In genomic region chr16:54123766-54124165, GRCh38 we compare ENCODE assay signal across 20 cellular contexts.
"Had no signal": no experiment of that assay in that cellular context is flagged by ENCODE, and none has a peak within 500 bp of the region (broad histone marks: within the 10 kb centered on the region; RNA-seq: fewer than 3 reads in every experiment).

No MANE protein-coding gene starts in this region.

- H3K9me3 ChIP-seq: lower lobe of right lung, tibial artery had no signal

- H3K36me3 Mint-ChIP-seq: activated naive CD8-positive, alpha-beta T cell treated with anti-CD3 and anti-CD28 coated beads for 36 hours had no signal

- DNase-seq: activated CD8-positive, alpha-beta memory T cell treated with anti-CD3 and anti-CD28 coated beads for 24 hours; activated CD8-positive, alpha-beta memory T cell treated with anti-CD3 and anti-CD28 coated beads, Interleukin-2, amount 50 U/mL, for 4 hours; activated naive CD4-positive, alpha-beta T cell; activated naive CD8-positive, alpha-beta T cell treated with anti-CD3 and anti-CD28 coated beads for 36 hours; activated T-cell treated with anti-CD3 and anti-CD28 coated beads, Interleukin-2, amount 50 U/mL, for 4 hours; amniotic stem cell; cerebellar nuclear complex; cortex of kidney; endodermal cell; foreskin melanocyte; lower lobe of right lung; mesendoderm; naive thymus-derived CD8-positive, alpha-beta T cell; stimulated activated CD4-positive, alpha-beta T cell treated with anti-CD3 and anti-CD28 coated beads, Interleukin-12 subunit alpha, Interleukin-12 subunit beta, amount 100 ng/mL, for 4 hours; stimulated activated naive CD8-positive, alpha-beta T cell treated with anti-CD3 and anti-CD28 coated beads, Interleukin-15, amount 100 ng/mL, for 72 hours; T-helper 1 cell; tibial artery had no signal

- H3K9me3 Mint-ChIP-seq: activated T-cell treated with anti-CD3 and anti-CD28 coated beads, Interleukin-2, amount 50 U/mL, for 4 hours; activated T-helper 2 cell treated with anti-CD3 and anti-CD28 coated beads, Interferon-gamma antibody, Interleukin-2, Interleukin-4, amounts not matched to agents 10 μg/mL and 5 μg/mL and 100 μg/mL, durations not matched to agents 14 hours and 24 hours and 36 hours; endodermal cell had no signal

- H3K4me3 Mint-ChIP-seq: activated naive CD8-positive, alpha-beta T cell treated with anti-CD3 and anti-CD28 coated beads for 36 hours; activated T-cell treated with anti-CD3 and anti-CD28 coated beads, Interleukin-2, amount 50 U/mL, for 4 hours; endodermal cell; naive thymus-derived CD8-positive, alpha-beta T cell; stimulated activated naive CD8-positive, alpha-beta T cell treated with anti-CD3 and anti-CD28 coated beads, Interleukin-15, amount 100 ng/mL, for 72 hours had no signal

- H3K4me3 ChIP-seq: lower lobe of right lung, tibial artery had no signal

- ATAC-seq: activated T-cell treated with anti-CD3 and anti-CD28 coated beads, Interleukin-2, amount 50 U/mL, for 4 hours; left lobe of liver; lower lobe of right lung; naive thymus-derived CD8-positive, alpha-beta T cell; stimulated activated naive CD8-positive, alpha-beta T cell treated with anti-CD3 and anti-CD28 coated beads, Interleukin-15, amount 100 ng/mL, for 72 hours had no signal

- H3K27me3 ChIP-seq: tibial artery had no signal

- H3K27ac ChIP-seq: lower lobe of right lung, tibial artery had no signal

- H3K27me3 Mint-ChIP-seq: activated naive CD8-positive, alpha-beta T cell treated with anti-CD3 and anti-CD28 coated beads for 36 hours; naive thymus-derived CD8-positive, alpha-beta T cell; stimulated activated naive CD8-positive, alpha-beta T cell treated with anti-CD3 and anti-CD28 coated beads, Interleukin-15, amount 100 ng/mL, for 72 hours had no signal

- H3K27ac Mint-ChIP-seq: activated naive CD8-positive, alpha-beta T cell treated with anti-CD3 and anti-CD28 coated beads for 36 hours; activated T-helper 2 cell treated with anti-CD3 and anti-CD28 coated beads, Interferon-gamma antibody, Interleukin-2, Interleukin-4, amounts not matched to agents 10 μg/mL and 5 μg/mL and 100 μg/mL, durations not matched to agents 14 hours and 24 hours and 36 hours; endodermal cell; naive thymus-derived CD8-positive, alpha-beta T cell; progenitor cell of endocrine pancreas; stimulated activated naive CD8-positive, alpha-beta T cell treated with anti-CD3 and anti-CD28 coated beads, Interleukin-15, amount 100 ng/mL, for 72 hours had no signal

- H3K4me1 ChIP-seq: lower lobe of right lung, tibial artery had no signal

- H3K36me3 ChIP-seq: lower lobe of right lung had no signal
